16 cellular contexts compared by ENCODE assay signal in the genomic region with DNA sequence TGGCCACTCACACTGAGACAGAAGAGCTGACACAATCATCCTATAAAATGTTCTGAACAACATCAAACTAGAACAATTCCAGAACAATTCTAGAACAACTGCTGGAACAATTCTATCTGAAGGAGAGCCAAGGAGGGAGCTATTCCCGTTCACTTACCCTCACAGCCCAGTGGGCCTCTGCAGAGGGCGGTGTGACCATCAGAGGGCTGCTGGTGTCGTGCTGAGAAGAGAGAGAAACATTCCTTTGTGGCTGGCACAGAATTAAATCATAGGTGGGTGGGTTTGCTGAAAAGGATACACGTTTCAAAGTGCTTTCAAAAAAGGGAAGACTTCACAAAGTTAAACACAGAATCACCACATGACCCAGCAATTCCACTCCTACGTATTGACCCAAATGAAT. TPM values are rescaled to one million over a fixed set of nuclear protein-coding genes. Genes with fewer than 3 reads are reported as not detected.
DNase-seq lines count a peak whose midpoint lies in the region; ATAC-seq and TF ChIP-seq lines count a peak whose summit lies in the region.
"Had no signal": no experiment of that assay in that cellular context is flagged by ENCODE, and none has a peak within 500 bp of the region (broad histone marks: within the 10 kb centered on the region; RNA-seq: fewer than 3 reads in every experiment).

No MANE protein-coding gene starts in this region.

- intact Hi-C loops in transverse colon (cut with DNase I; ENCODE audit: low total_unique reads): no loop called here

- no peak for ATAC-seq in activated naive CD4-positive, alpha-beta T cell treated with anti-CD3 and anti-CD28 coated beads, Interleukin-2, amount 50 U/mL, for 72 hours
- ATAC-seq in central memory CD8-positive, alpha-beta T cell (replicated peaks; ENCODE audit: extremely low read depth, poor library complexity, severe bottlenecking): no peak
- no peak for ATAC-seq in activated naive CD8-positive, alpha-beta T cell treated with anti-CD3 and anti-CD28 coated beads, Interleukin-2, amount 50 U/mL, for 24 hours
- ATAC-seq in upper lobe of left lung (ENCODE audit: low FRiP score in 2 of 2): no peak

- TF ChIP-seq CTCF in neutrophil (IDR thresholded peaks at IDR 0.05) (no peak), transverse colon (IDR thresholded peaks at IDR 0.05) (no peak), upper lobe of left lung (IDR thresholded peaks at IDR 0.05) (no peak)

- TF ChIP-seq POLR2A in transverse colon (IDR thresholded peaks at IDR 0.05): no peak
- TF ChIP-seq POLR2A in upper lobe of left lung (IDR thresholded peaks at IDR 0.05): no peak

- 82 to 83% methylated on average over 4 to 5 of the region's 5 CpGs for WGBS in transverse colon (ENCODE audit: low coverage in 1 of 2), 2 donors
- whole genome bisulfite sequencing in upper lobe of left lung, 2 donors: 65% methylated on average over 5 of the region's 5 CpGs

- H3K4me3 Mint-ChIP-seq in central memory CD8-positive, alpha-beta T cell: no peak overlapping the region
- H3K4me3 Mint-ChIP-seq in activated naive CD8-positive, alpha-beta T cell treated with anti-CD3 and anti-CD28 coated beads, Interleukin-2, amount 50 U/mL, for 24 hours: no peak overlapping the region
- H3K4me3 Mint-ChIP-seq: activated CD4-positive, alpha-beta memory T cell treated with anti-CD3 and anti-CD28 coated beads, Interleukin-2, amount 10 ng/mL, durations not matched to agents 7 days and 5 days; type B pancreatic cell had no signal

- H3K36me3 Mint-ChIP-seq in activated naive CD4-positive, alpha-beta T cell treated with anti-CD3 and anti-CD28 coated beads, Interleukin-2, amount 50 U/mL, for 72 hours: peaks cover 0 to 9% of the 10 kb centered on the region in 2 donors
- H3K36me3 Mint-ChIP-seq in central memory CD8-positive, alpha-beta T cell (ENCODE audit: insufficient read depth): peaks cover 46% of the 10 kb centered on the region
- H3K36me3 Mint-ChIP-seq in activated naive CD8-positive, alpha-beta T cell treated with anti-CD3 and anti-CD28 coated beads, Interleukin-2, amount 50 U/mL, for 24 hours (ENCODE audit: low read depth): peaks cover 29% of the 10 kb centered on the region

- TF ChIP-seq EP300 in transverse colon (IDR thresholded peaks at IDR 0.05; ENCODE audit: low read depth) (no peak), upper lobe of left lung (IDR thresholded peaks at IDR 0.05) (no peak)

- H3K4me3 ChIP-seq in neutrophil (ENCODE audit: low read depth in 1 of 2, low read length in 1 of 2) (no peak overlapping the region), transverse colon (no peak overlapping the region), upper lobe of left lung (no peak overlapping the region)

- H3K27ac Mint-ChIP-seq in activated naive CD4-positive, alpha-beta T cell treated with anti-CD3 and anti-CD28 coated beads, Interleukin-2, amount 50 U/mL, for 72 hours: peak overlapping the region; percentile 38 to 79
- H3K27ac Mint-ChIP-seq in central memory CD8-positive, alpha-beta T cell (ENCODE audit: low read depth): peak overlapping the region; percentile 57
- H3K27ac Mint-ChIP-seq in activated naive CD8-positive, alpha-beta T cell treated with anti-CD3 and anti-CD28 coated beads, Interleukin-2, amount 50 U/mL, for 24 hours: no peak overlapping the region
- H3K27ac Mint-ChIP-seq: type B pancreatic cell had no signal

- no peaks in the 10 kb centered on the region for H3K9me3 Mint-ChIP-seq in activated naive CD4-positive, alpha-beta T cell treated with anti-CD3 and anti-CD28 coated beads, Interleukin-2, amount 50 U/mL, for 72 hours
- H3K9me3 Mint-ChIP-seq in central memory CD8-positive, alpha-beta T cell: no peaks in the 10 kb centered on the region
- no peaks in the 10 kb centered on the region for H3K9me3 Mint-ChIP-seq in activated naive CD8-positive, alpha-beta T cell treated with anti-CD3 and anti-CD28 coated beads, Interleukin-2, amount 50 U/mL, for 24 hours
- H3K9me3 Mint-ChIP-seq: activated CD4-positive, alpha-beta memory T cell treated with anti-CD3 and anti-CD28 coated beads, Interleukin-2, amount 10 ng/mL, durations not matched to agents 7 days and 5 days; type B pancreatic cell had no signal

- in situ Hi-C loops in transverse colon (cut with MboI; ENCODE audit: low pct_ligation_motif_present in 1 of 4, low pct_unique_long_range_greater_than_20kb in 1 of 4, low sequenced_read_pairs in 3 of 4): no loop called here

- peak overlapping the region; percentile 32 for H3K27ac ChIP-seq in neutrophil
- peak overlapping the region; percentile 58 to 82 (median 75) for H3K27ac ChIP-seq in transverse colon
- H3K27ac ChIP-seq in upper lobe of left lung: peak overlapping the region in 2 of 4 donors; percentile 65 to 72

- no peaks in the 10 kb centered on the region for H3K27me3 Mint-ChIP-seq in central memory CD8-positive, alpha-beta T cell
- H3K27me3 Mint-ChIP-seq in activated naive CD8-positive, alpha-beta T cell treated with anti-CD3 and anti-CD28 coated beads, Interleukin-2, amount 50 U/mL, for 24 hours: no peaks in the 10 kb centered on the region
- H3K27me3 Mint-ChIP-seq: activated CD4-positive, alpha-beta memory T cell treated with anti-CD3 and anti-CD28 coated beads, Interleukin-2, amount 10 ng/mL, durations not matched to agents 7 days and 5 days; type B pancreatic cell had no signal

- no peak for DNase-seq in activated naive CD4-positive, alpha-beta T cell treated with anti-CD3 and anti-CD28 coated beads, Interleukin-2, amount 50 U/mL, for 72 hours (ENCODE audit: low spot score in 2 of 2)
- no peak for DNase-seq in activated naive CD4-positive, alpha-beta T cell treated with Interleukin-2 at 50 U/mL for 16 hours
- no peak for DNase-seq in central memory CD8-positive, alpha-beta T cell (ENCODE audit: low spot score in 2 of 2)
- DNase-seq in transverse colon (no peak), upper lobe of left lung (no peak), NCI-H2227 treated with DMSO at 0.1 percent for 48 hours (lab: John Stamatoyannopoulos, UW) (no peak)
- DNase-seq in activated naive CD8-positive, alpha-beta T cell treated with anti-CD3 and anti-CD28 coated beads, Interleukin-2, amount 50 U/mL, for 24 hours: no peak
- DNase-seq: ACHN; activated CD4-positive, alpha-beta memory T cell treated with anti-CD3 and anti-CD28 coated beads, Interleukin-2, amount 10 ng/mL, durations not matched to agents 7 days and 5 days; activated naive CD4-positive, alpha-beta T cell treated with anti-CD3 and anti-CD28 coated beads, Interleukin-2, amount 50 U/mL, for 16 hours; NCI-H1417 treated with DMSO at 0.1 percent for 48 hours; T-helper 9 cell had no signal

- H3K4me1 Mint-ChIP-seq in central memory CD8-positive, alpha-beta T cell: no peaks in the 10 kb centered on the region
- peaks cover 14% of the 10 kb centered on the region for H3K4me1 Mint-ChIP-seq in activated naive CD8-positive, alpha-beta T cell treated with anti-CD3 and anti-CD28 coated beads, Interleukin-2, amount 50 U/mL, for 24 hours

- H3K4me1 ChIP-seq in neutrophil (ENCODE audit: control insufficient read depth in 1 of 2, insufficient read depth in 1 of 2, low read depth in 1 of 2, low read length in 1 of 2): peaks cover under 1 to 2% of the 10 kb centered on the region in 2 experiments
- H3K4me1 ChIP-seq in transverse colon: peaks cover 0 to 24% (median 8%) of the 10 kb centered on the region in 4 donors
- H3K4me1 ChIP-seq in upper lobe of left lung: peaks cover 14 to 19% (median 17%) of the 10 kb centered on the region in 4 donors

- H3K27me3 ChIP-seq in neutrophil: no peaks in the 10 kb centered on the region
- H3K27me3 ChIP-seq in transverse colon: no peaks in the 10 kb centered on the region
- no peaks in the 10 kb centered on the region for H3K27me3 ChIP-seq in upper lobe of left lung

- no peaks in the 10 kb centered on the region for H3K9me3 ChIP-seq in neutrophil
- no peaks in the 10 kb centered on the region for H3K9me3 ChIP-seq in transverse colon
- no peaks in the 10 kb centered on the region for H3K9me3 ChIP-seq in upper lobe of left lung

- peaks cover 84% of the 10 kb centered on the region for H3K36me3 ChIP-seq in neutrophil
- H3K36me3 ChIP-seq in transverse colon: peaks cover 0 to 14% (median 1%) of the 10 kb centered on the region in 4 donors
- peaks cover 0 to 85% (median 44%) of the 10 kb centered on the region in 4 donors for H3K36me3 ChIP-seq in upper lobe of left lung

RNA-seq across cellular contexts. Expression of a gene that starts 35.0 kb away (rescaled TPM):
- total RNA-seq in activated naive CD4-positive, alpha-beta T cell treated with anti-CD3 and anti-CD28 coated beads, Interleukin-2, amount 50 U/mL, for 72 hours: 10 to 100 TPM; 35.0 to 43.8 TPM
- total RNA-seq in transverse colon (10 to 100 TPM; 25.0 to 54.2 (median 38.0) TPM), upper lobe of left lung (10 to 100 TPM; 18.2 to 62.9 (median 33.2) TPM)

RNA-seq across cellular contexts. Expression of a gene that starts 59.2 kb away (rescaled TPM):
- not detected for total RNA-seq in activated naive CD4-positive, alpha-beta T cell treated with anti-CD3 and anti-CD28 coated beads, Interleukin-2, amount 50 U/mL, for 72 hours
- total RNA-seq in transverse colon (not detected), upper lobe of left lung (not detected)
- total RNA-seq: activated CD4-positive, alpha-beta memory T cell treated with anti-CD3 and anti-CD28 coated beads, Interleukin-2, amount 10 ng/mL, durations not matched to agents 7 days and 5 days; dermis microvascular lymphatic vessel endothelial cell; NCI-H460 had no signal

RNA-seq across cellular contexts. Expression of a gene that starts 59.4 kb away (rescaled TPM):
- 1 to 10 TPM; 3.1 to 4.3 TPM for total RNA-seq in activated naive CD4-positive, alpha-beta T cell treated with anti-CD3 and anti-CD28 coated beads, Interleukin-2, amount 50 U/mL, for 72 hours
- total RNA-seq in transverse colon: 1 to 10 TPM in 2 of 4 donors, under 1 TPM in 2; 0.20 to 6.7 (median 1.6) TPM
- total RNA-seq in upper lobe of left lung: 10 to 100 TPM in 1 of 6 donors, 1 to 10 TPM in 5; 4.3 to 26.2 (median 5.7) TPM
